8 cellular contexts compared by ENCODE assay signal in genomic region chr1:167219646-167220536, GRCh38. TPM values are rescaled to one million over a fixed set of nuclear protein-coding genes. Genes with fewer than 3 reads are reported as not detected.
DNase-seq lines count a peak whose midpoint lies in the region; ATAC-seq, FAIRE-seq and TF ChIP-seq lines count a peak whose summit lies in the region.

No MANE protein-coding gene starts in this region.

- peak; percentile 49 for FAIRE-seq in HTR-8/SVneo (lab: Jason Lieb, UNC)

- H4K5ac ChIP-seq in mesendoderm (ENCODE audit: low read length): peak overlapping the region; percentile 84

- H3K4me1 ChIP-seq in endodermal cell (ENCODE audit: control insufficient read depth, insufficient read depth, low read length) (no peaks in the 10 kb centered on the region), mesendoderm (ENCODE audit: control insufficient read depth, low read depth, low read length) (peaks cover 2% of the 10 kb centered on the region)

- H3K27me3 Mint-ChIP-seq in endodermal cell (ENCODE audit: insufficient read depth): no peaks in the 10 kb centered on the region

- H3K9ac ChIP-seq in endodermal cell (ENCODE audit: extremely low read depth, low read length, poor library complexity, severe bottlenecking) (peak overlapping the region; percentile 92), mesendoderm (ENCODE audit: low read length) (peak overlapping the region; percentile 96)

- peak overlapping the region; percentile 84 for H3K4ac ChIP-seq in mesendoderm (ENCODE audit: low read depth, low read length)

- H3K36me3 Mint-ChIP-seq in endodermal cell (ENCODE audit: low read depth): no peaks in the 10 kb centered on the region

- peaks cover 7% of the 10 kb centered on the region for H3K9me3 Mint-ChIP-seq in endodermal cell

- H2AK5ac ChIP-seq in mesendoderm (ENCODE audit: low read length): no peak overlapping the region

- no peaks in the 10 kb centered on the region for H3K9me3 ChIP-seq in endodermal cell (ENCODE audit: control insufficient read depth, low read length)

- H4K8ac ChIP-seq in mesendoderm (ENCODE audit: low read depth, low read length): no peak overlapping the region

- H3K27ac ChIP-seq in endodermal cell (ENCODE audit: low read depth, low read length) (peak overlapping the region; percentile 96), mesendoderm (ENCODE audit: low read depth, low read length) (peak overlapping the region; percentile 100)

- no peak overlapping the region for H2BK15ac ChIP-seq in mesendoderm (replicated peaks; ENCODE audit: low read depth)

- peak; percentile 39 for ATAC-seq in GM21381 (IDR thresholded peaks at IDR 0.05; ENCODE audit: unreplicated experiment)

- H3K4me2 ChIP-seq in mesendoderm (ENCODE audit: low read length): peak overlapping the region; percentile 87

- H2BK5ac ChIP-seq in mesendoderm (ENCODE audit: low read length): peak overlapping the region; percentile 99

- peak; percentile 53 for TF ChIP-seq CTCF in endodermal cell (conservative IDR thresholded peaks at IDR 0.05)

- peak overlapping the region; percentile 100 for H3K27ac Mint-ChIP-seq in endodermal cell

- H3K36me3 ChIP-seq in endodermal cell (ENCODE audit: control insufficient read depth, insufficient read depth, low read length): no peaks in the 10 kb centered on the region
- no peaks in the 10 kb centered on the region for H3K36me3 ChIP-seq in mesendoderm (ENCODE audit: control insufficient read depth, insufficient read depth, low read length)

- DNase-seq in COR-L47 (lab: John Stamatoyannopoulos, UW) (peak; percentile 99), HTR-8/SVneo (ENCODE audit: insufficient read length, low spot score) (peak; percentile 41), NOMO-1 (lab: John Stamatoyannopoulos, UW; ENCODE audit: unreplicated experiment in 2 of 2) (peak; percentile 84 to 89), endodermal cell (peak; percentile 99), mesendoderm (peak; percentile 98)
- DNase-seq in activated CD8-positive, alpha-beta memory T cell treated with anti-CD3 and anti-CD28 coated beads for 48 hours (ENCODE audit: low read depth in 2 of 3, low spot score in 2 of 3): peak; percentile 68 to 77 (median 76)
- DNase-seq in stimulated activated CD8-positive, alpha-beta memory T cell treated with anti-CD3 and anti-CD28 coated beads, Interleukin-15, amount 100 ng/mL, for 24 hours (ENCODE audit: low read depth): peak; percentile 48

- peak overlapping the region; percentile 59 for H3K23ac ChIP-seq in mesendoderm (ENCODE audit: low read length)

- H3K4me3 Mint-ChIP-seq in endodermal cell: peak overlapping the region; percentile 74

- peaks cover 33% of the 10 kb centered on the region for H3K4me1 Mint-ChIP-seq in endodermal cell

- H2BK120ac ChIP-seq in mesendoderm (ENCODE audit: low read depth, low read length): no peak overlapping the region

- WGBS in endodermal cell (ENCODE audit: insufficient coverage in 1 of 2, insufficient read length in 1 of 2), 2 experiments: 1 to 2% methylated on average over 37 to 55 of the region's 55 CpGs
- no CpG with 5 or more reads among the region's 55 CpGs for WGBS in mesendoderm (ENCODE audit: extremely low coverage, insufficient coverage, low lambda C conversion rate)

- H3K27me3 ChIP-seq in endodermal cell (ENCODE audit: control insufficient read depth, insufficient read depth, low read length, poor library complexity, severe bottlenecking) (no peaks in the 10 kb centered on the region), mesendoderm (ENCODE audit: insufficient read depth, low read length, poor library complexity) (no peaks in the 10 kb centered on the region)

- no peaks in the 10 kb centered on the region for H3K79me1 ChIP-seq in mesendoderm (ENCODE audit: low read length)

- peak overlapping the region; percentile 99 for H3K56ac ChIP-seq in mesendoderm (ENCODE audit: low read length)

- H3K4me3 ChIP-seq in endodermal cell (ENCODE audit: low read length) (peak overlapping the region; percentile 97), mesendoderm (ENCODE audit: low read length) (peak overlapping the region; percentile 67)

- peaks cover 28% of the 10 kb centered on the region for H3K79me2 ChIP-seq in mesendoderm (ENCODE audit: control insufficient read depth, insufficient read depth, low read length)

- H3K18ac ChIP-seq in mesendoderm (ENCODE audit: low read length): peak overlapping the region; percentile 71

RNA-seq across cellular contexts. Expression of gene POU2F1, which starts 0.8 kb away (rescaled TPM):
- total RNA-seq in endodermal cell: 10 to 100 TPM; 48.6 to 49.4 TPM
- 12.1 TPM for polyA plus RNA-seq in endodermal cell (2013, experiment 1 of 2)
- 15.6 TPM for polyA plus RNA-seq in endodermal cell (2013, experiment 2 of 2)
- 22.0 TPM for polyA plus RNA-seq in mesendoderm (2013, experiment 1 of 2)
- polyA plus RNA-seq in mesendoderm (2013, experiment 2 of 2): 19.4 TPM

Comparison
In these comparisons a context has a peak if more than half of its experiments do, and no peak if none do; other contexts are left out.
1. Peak in every context shown above with its lines: DNase-seq, ATAC-seq, H3K4me3 ChIP-seq and H3K27ac ChIP-seq.
2. DNase-seq: peak in every context shown above with its lines; median percentile 99 in COR-L47; 99 in endodermal cell; 98 in mesendoderm; 86 in NOMO-1; 76 in activated CD8-positive, alpha-beta memory T cell treated with anti-CD3 and anti-CD28 coated beads for 48 hours; 48 in stimulated activated CD8-positive, alpha-beta memory T cell treated with anti-CD3 and anti-CD28 coated beads, Interleukin-15, amount 100 ng/mL, for 24 hours; 41 in HTR-8/SVneo.